In genomic region chr10:10591682-10592412, GRCh38 we compare ENCODE assay signal across 24 cellular contexts.
DNase-seq lines count a peak whose midpoint lies in the region; ATAC-seq, FAIRE-seq and TF ChIP-seq lines count a peak whose summit lies in the region.
"Had no signal": no experiment of that assay in that cellular context is flagged by ENCODE, and none has a peak within 500 bp of the region (broad histone marks: within the 10 kb centered on the region; RNA-seq: fewer than 3 reads in every experiment).

No MANE protein-coding gene starts in this region.

- 42 to 55% (median 50%) methylated on average over 10 of the region's 10 CpGs for WGBS in heart left ventricle, 4 donors
- WGBS in trophoblast cell (ENCODE audit: extremely low coverage, insufficient coverage, insufficient read length): no CpG with 5 or more reads among the region's 10 CpGs

- H2AK5ac ChIP-seq in trophoblast cell (ENCODE audit: low read length): no peak overlapping the region

- H3K14ac ChIP-seq in trophoblast cell (ENCODE audit: low read length): no peak overlapping the region

- H3K79me1 ChIP-seq in trophoblast cell (ENCODE audit: low read length): peaks cover 2% of the 10 kb centered on the region

- H3K36me3 ChIP-seq in heart left ventricle: no peaks in the 10 kb centered on the region
- no peaks in the 10 kb centered on the region for H3K36me3 ChIP-seq in trophoblast cell (ENCODE audit: control insufficient read depth in 1 of 2, insufficient read depth in 2 of 2, low read length in 2 of 2)
- H3K36me3 ChIP-seq: esophagus squamous epithelium, spleen had no signal

- H3K9me3 ChIP-seq in heart left ventricle (no peaks in the 10 kb centered on the region), trophoblast cell (ENCODE audit: insufficient read depth, low read depth, low read length) (no peaks in the 10 kb centered on the region)
- H3K9me3 ChIP-seq: esophagus squamous epithelium, spleen had no signal

- no peak overlapping the region for H2BK120ac ChIP-seq in trophoblast cell (ENCODE audit: insufficient read depth, low read length, poor library complexity)

- no peak overlapping the region for H4K12ac ChIP-seq in trophoblast cell (ENCODE audit: low read depth, low read length)

- no peak for TF ChIP-seq CTCF in heart left ventricle (IDR thresholded peaks at IDR 0.05)

- no peak overlapping the region for H3K4me3 ChIP-seq in heart left ventricle
- no peak overlapping the region for H3K4me3 ChIP-seq in trophoblast cell (ENCODE audit: low read depth, low read length)
- H3K4me3 ChIP-seq: esophagus squamous epithelium, GM12878, spleen had no signal

- H4K8ac ChIP-seq in trophoblast cell (ENCODE audit: low read depth, low read length): no peak overlapping the region

- no peak overlapping the region for H2BK5ac ChIP-seq in trophoblast cell (ENCODE audit: low read depth, low read length, poor library complexity)

- intact Hi-C loops in heart left ventricle (cut with DNase I): no loop called here
- intact Hi-C loops in posterior vena cava (cut with DNase I): loop anchor here in 1 of 2 donors (10.0 kb wide), 1 partner anchor 273 kb away; no protein-coding TSS in a partner anchor

- no peak overlapping the region for H2AFZ ChIP-seq in trophoblast cell (ENCODE audit: insufficient read depth, low read length, poor library complexity)

- no peak overlapping the region for H4K91ac ChIP-seq in trophoblast cell (ENCODE audit: low read depth, low read length)

- H2BK12ac ChIP-seq in trophoblast cell (ENCODE audit: low read length): no peak overlapping the region

- TF ChIP-seq POLR2A in GM12891 (IDR thresholded peaks at IDR 0.05; ENCODE audit: low read depth, low read length) (no peak), heart left ventricle (IDR thresholded peaks at IDR 0.05) (no peak)

- no peak overlapping the region for H3K23ac ChIP-seq in trophoblast cell (ENCODE audit: low read length)

- no peak overlapping the region for H3K4ac ChIP-seq in trophoblast cell (ENCODE audit: low read depth, low read length)

- H3K9ac ChIP-seq in trophoblast cell (ENCODE audit: low read length): no peak overlapping the region

- H3K4me1 ChIP-seq in heart left ventricle (peaks cover 0 to 30% (median 7%) of the 10 kb centered on the region in 12 donors), trophoblast cell (ENCODE audit: control insufficient read depth in 1 of 2, insufficient read depth in 2 of 2, low read length in 2 of 2) (peaks cover 0 to 12% of the 10 kb centered on the region in 2 experiments)
- H3K4me1 ChIP-seq: esophagus squamous epithelium, spleen had no signal

- H3K27me3 ChIP-seq in heart left ventricle: no peaks in the 10 kb centered on the region
- H3K27me3 ChIP-seq in trophoblast cell (ENCODE audit: insufficient read depth, low read length): no peaks in the 10 kb centered on the region
- H3K27me3 ChIP-seq: esophagus squamous epithelium had no signal

- ATAC-seq in heart left ventricle: peak; percentile 38 to 52 (median 46)
- ATAC-seq: activated CD8-positive, alpha-beta memory T cell treated with anti-CD3 and anti-CD28 coated beads, Interleukin-2, amount 10 ng/mL, durations not matched to agents 7 days and 5 days; GM12878 had no signal

- H3K18ac ChIP-seq in trophoblast cell (ENCODE audit: low read length): no peak overlapping the region

- H3K27ac ChIP-seq in heart left ventricle (peak overlapping the region in 3 of 12 donors; percentile 6 to 51 (median 20)), trophoblast cell (ENCODE audit: low read depth, low read length) (no peak overlapping the region)
- H3K27ac ChIP-seq: esophagus squamous epithelium, spleen had no signal

- H3K4me2 ChIP-seq in trophoblast cell (ENCODE audit: low read length): no peak overlapping the region

- no peak for DNase-seq in GM12891 (ENCODE audit: insufficient read length, low spot score)
- peak; percentile 24 for DNase-seq in NCI-H82 treated with DMSO at 0.1 percent for 48 hours (lab: John Stamatoyannopoulos, UW; ENCODE audit: unreplicated experiment)
- no peak for DNase-seq in heart left ventricle
- DNase-seq in posterior vena cava (ENCODE audit: low spot score): peak; percentile 82
- no peak for DNase-seq in stimulated activated naive CD4-positive, alpha-beta T cell (lab: John Stamatoyannopoulos, UW)
- no peak for DNase-seq in NOMO-1 treated with dmso at 0.1 percent for 144 hours (lab: John Stamatoyannopoulos, UW; ENCODE audit: unreplicated experiment)
- no peak for DNase-seq in NCI-H2196 (lab: John Stamatoyannopoulos, UW; ENCODE audit: unreplicated experiment)
- DNase-seq in trophoblast cell: no peak
- DNase-seq: activated CD4-positive, alpha-beta T cell treated with anti-CD3 and anti-CD28 coated beads for 4 hours; activated CD8-positive, alpha-beta memory T cell treated with anti-CD3 and anti-CD28 coated beads, Interleukin-2, amount 10 ng/mL, durations not matched to agents 7 days and 5 days; DMS153; effector CD4-positive, alpha-beta T cell; esophagus squamous epithelium; GF-D8; HFFc6; islet precursor cell; KBM-7; mammary epithelial cell; naive B cell; NCI-H2029 treated with DMSO at 0.1 percent for 48 hours; SHP77; spleen; stimulated activated CD4-positive, alpha-beta T cell treated with anti-CD3 and anti-CD28 coated beads, Interleukin-4, amount 100 ng/mL, for 4 hours had no signal

- no peaks in the 10 kb centered on the region for H3K79me2 ChIP-seq in trophoblast cell (ENCODE audit: control insufficient read depth, insufficient read depth, low read length, poor library complexity)

- FAIRE-seq in GM12891 (lab: Jason Lieb, UNC): peak; percentile 13
- FAIRE-seq: GM12878 had no signal

TF ChIP-seq in GM12891, 5 proteins besides CTCF, POLR2A, EP300 and RAD21:
- TF ChIP-seq TAF1 (IDR thresholded peaks at IDR 0.05; ENCODE audit: low read depth, low read length) (no peak), SPI1 (IDR thresholded peaks at IDR 0.05; ENCODE audit: low read depth, low read length) (no peak), POU2F2 (IDR thresholded peaks at IDR 0.05; ENCODE audit: low read depth, low read length) (no peak), PAX5 (IDR thresholded peaks at IDR 0.05; ENCODE audit: insufficient read depth, low read length, severe bottlenecking) (no peak), POLR2AphosphoS5 (IDR thresholded peaks at IDR 0.05; ENCODE audit: low read depth, low read length) (no peak)

Comparison
In these comparisons a context has a peak if more than half of its experiments do, and no peak if none do; other contexts are left out.
1. DNase-seq: peak in NCI-H82 treated with DMSO at 0.1 percent for 48 hours (single experiment) and posterior vena cava (single experiment); none in GM12891 (single experiment), heart left ventricle (0 of 5), stimulated activated naive CD4-positive, alpha-beta T cell (0 of 6), NOMO-1 treated with dmso at 0.1 percent for 144 hours (single experiment), NCI-H2196 (single experiment) and trophoblast cell (0 of 2).